In the genomic region with DNA sequence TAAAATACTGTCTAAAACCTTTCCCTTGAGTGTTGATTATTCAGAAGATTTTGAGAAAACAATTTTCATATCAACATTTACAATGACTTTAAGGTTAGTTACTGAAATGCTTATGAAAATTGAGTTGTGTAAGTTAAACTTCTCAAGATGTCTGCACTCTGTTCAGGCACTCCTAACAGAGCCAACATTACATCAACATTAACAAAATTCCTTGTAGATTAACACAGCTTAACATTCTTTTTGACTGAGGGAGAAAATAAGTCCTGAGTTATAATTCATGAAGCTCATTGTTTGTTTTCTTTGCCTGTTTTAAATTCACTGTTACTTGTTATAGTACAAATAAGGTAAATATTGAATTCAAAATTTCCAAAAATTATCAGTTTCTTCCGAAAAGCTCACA, we compare ENCODE assay signal across 19 cellular contexts. TPM values are rescaled to one million over a fixed set of nuclear protein-coding genes. Genes with fewer than 3 reads are reported as not detected.
DNase-seq lines count a peak whose midpoint lies in the region; ATAC-seq and TF ChIP-seq lines count a peak whose summit lies in the region.
"Had no signal": no experiment of that assay in that cellular context is flagged by ENCODE, and none has a peak within 500 bp of the region (broad histone marks: within the 10 kb centered on the region; RNA-seq: fewer than 3 reads in every experiment).

No MANE protein-coding gene starts in this region.

- no peaks in the 10 kb centered on the region for H3K4me1 ChIP-seq in colonic mucosa
- H3K4me1 ChIP-seq: Caco-2 had no signal

- H3K9ac ChIP-seq in colonic mucosa (ENCODE audit: low read depth in 2 of 2, low read length in 2 of 2): no peak overlapping the region

- H3K36me3 ChIP-seq in colonic mucosa: no peaks in the 10 kb centered on the region

- TF ChIP-seq CTCF in colonic mucosa (IDR thresholded peaks at IDR 0.05): no peak

- H3K9me3 ChIP-seq in colonic mucosa: no peaks in the 10 kb centered on the region
- H3K9me3 ChIP-seq: Caco-2 had no signal

- DNase-seq in AG20443 (ENCODE audit: low spot score) (peak; percentile 38), fibroblast of gingiva (ENCODE audit: low read depth) (peak; percentile 57), non-pigmented ciliary epithelial cell (ENCODE audit: low read depth) (peak; percentile 35), colonic mucosa (no peak), NCI-H1694 treated with DMSO at 0.1 percent for 48 hours (lab: John Stamatoyannopoulos, UW) (no peak)
- DNase-seq: activated CD8-positive, alpha-beta T cell treated with anti-CD3 and anti-CD28 coated beads for 36 hours; amniotic stem cell; dorsolateral prefrontal cortex; GF-D8; NCI-H1092; NCI-H748 treated with DMSO at 0.1 percent for 48 hours; occipital lobe; PC-3 had no signal

- no peak overlapping the region for H3K4me3 ChIP-seq in colonic mucosa
- H3K4me3 ChIP-seq: dorsolateral prefrontal cortex, skin epidermis, upper lobe of left lung had no signal

- intact Hi-C loops in colonic mucosa (cut with DNase I): no loop called here

- no peak overlapping the region for H3K27ac ChIP-seq in colonic mucosa
- H3K27ac ChIP-seq: dorsolateral prefrontal cortex had no signal

- no peaks in the 10 kb centered on the region for H3K27me3 ChIP-seq in colonic mucosa
- H3K27me3 ChIP-seq: dorsolateral prefrontal cortex, upper lobe of left lung had no signal

- ATAC-seq in SK-N-SH treated with all-trans-retinoic acid at 6 μM for 48 hours: peak; percentile 86
- no peak for ATAC-seq in activated CD4-positive, CD25-positive, alpha-beta regulatory T cell treated with anti-CD3 and anti-CD28 coated beads, Interleukin-2, amount 50 U/mL, for 24 hours
- ATAC-seq in GM18511 (IDR thresholded peaks at IDR 0.05; ENCODE audit: unreplicated experiment): no peak
- ATAC-seq: activated CD8-positive, alpha-beta T cell treated with anti-CD3 and anti-CD28 coated beads for 36 hours; PC-3 had no signal

TF ChIP-seq in SK-N-SH treated with all-trans-retinoic acid at 6 μM for 48 hours, 23 proteins besides CTCF, POLR2A, EP300 and RAD21:
- TF ChIP-seq TOX (CRISPR knock-in tag; IDR thresholded peaks at IDR 0.05; ENCODE audit: borderline replicate concordance) (no peak), ISL1 (CRISPR knock-in tag; IDR thresholded peaks at IDR 0.05) (peak; percentile 75)
TF ChIP-seq in SK-N-SH treated with all-trans-retinoic acid at 6 μM for 48 hours: peak in this region for 1.

RNA-seq across cellular contexts. Expression of gene ACKR4, which starts 9.0 kb away (rescaled TPM):
- total RNA-seq in colonic mucosa: under 1 TPM in 1 of 2 donors, not detected in 1; 0.90 TPM
- total RNA-seq: activated CD8-positive, alpha-beta T cell treated with anti-CD3 and anti-CD28 coated beads for 36 hours; Caco-2; PC-3 had no signal

RNA-seq across cellular contexts. Expression of gene ACAD11, which starts 53.5 kb away (rescaled TPM):
- 1 to 10 TPM; 7.2 to 8.9 TPM for total RNA-seq in colonic mucosa

RNA-seq across cellular contexts. Expression of gene UBA5, which starts 54.0 kb away (rescaled TPM):
- 10 to 100 TPM; 32.2 to 32.5 TPM for total RNA-seq in colonic mucosa

Comparison
In these comparisons a context has a peak if more than half of its experiments do, and no peak if none do; other contexts are left out.
1. DNase-seq: peak in AG20443 (single experiment), fibroblast of gingiva (single experiment) and non-pigmented ciliary epithelial cell (single experiment); none in colonic mucosa (single experiment) and NCI-H1694 treated with DMSO at 0.1 percent for 48 hours (single experiment).